ENCODE assay signal across 12 cellular contexts in the genomic region with DNA sequence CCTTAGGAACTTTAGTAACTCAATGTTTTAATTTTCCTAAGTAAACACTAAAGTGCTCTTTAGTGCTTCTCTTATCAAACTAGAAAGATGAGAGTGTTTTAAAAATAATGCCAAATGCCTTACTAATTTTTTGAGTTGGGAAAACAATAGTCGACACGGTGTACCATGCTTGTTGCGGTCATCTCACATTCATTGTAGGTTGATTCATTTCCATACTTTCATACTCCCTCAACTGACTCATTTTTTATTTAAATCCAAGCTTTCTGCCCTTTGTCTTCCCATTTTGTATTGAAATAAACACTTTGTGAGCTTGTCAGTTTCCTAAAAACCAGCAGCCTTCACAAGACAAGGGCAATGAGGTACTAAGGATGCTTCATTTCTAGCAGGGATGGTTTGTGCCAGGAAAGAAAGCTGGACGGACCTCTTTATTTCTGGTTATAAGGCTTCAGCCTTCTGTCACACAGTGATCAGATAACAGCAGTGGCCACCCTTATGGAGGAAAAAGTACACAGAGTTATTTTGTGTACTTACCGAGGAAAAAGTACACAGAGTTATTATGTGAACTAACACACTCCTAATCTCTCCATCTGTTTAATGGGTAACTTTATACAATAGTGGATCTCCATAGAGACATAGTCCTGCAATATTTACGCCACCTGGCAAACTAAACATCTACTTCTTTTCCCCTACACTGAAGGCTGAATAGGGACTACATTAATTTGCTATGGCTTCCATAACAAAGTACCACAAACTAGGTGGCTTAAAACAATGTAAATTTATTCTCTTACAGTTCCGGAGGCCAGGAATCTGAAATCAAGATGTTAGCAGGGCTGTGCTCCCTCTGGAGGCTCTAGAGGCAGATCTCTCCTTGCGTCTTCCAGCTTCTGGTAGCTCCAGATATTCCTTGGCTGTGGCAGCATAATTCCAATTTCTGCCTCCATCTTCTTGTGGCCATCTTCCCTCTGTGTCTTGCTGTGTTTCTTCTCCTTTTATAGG. TPM values are rescaled to one million over a fixed set of nuclear protein-coding genes. Genes with fewer than 3 reads are reported as not detected.
DNase-seq lines count a peak whose midpoint lies in the region; ATAC-seq, FAIRE-seq and TF ChIP-seq lines count a peak whose summit lies in the region.
"Had no signal": no experiment of that assay in that cellular context is flagged by ENCODE, and none has a peak within 500 bp of the region (broad histone marks: within the 10 kb centered on the region; RNA-seq: fewer than 3 reads in every experiment).

No MANE protein-coding gene starts in this region.

- peak overlapping the region; percentile 30 for H2AFZ ChIP-seq in astrocyte (ENCODE audit: low read depth, low read length)

- H3K4me1 ChIP-seq in astrocyte (ENCODE audit: insufficient read depth, low read length) (peaks cover 20% of the 10 kb centered on the region), liver (ENCODE audit: control insufficient read depth in 4 of 4, insufficient read depth in 4 of 4, low read length in 3 of 4) (peaks cover 0 to 6% (median 3%) of the 10 kb centered on the region in 4 donors), Peyer's patch (no peaks in the 10 kb centered on the region)

- DNase-seq in NCI-H1092 (lab: John Stamatoyannopoulos, UW) (peak; percentile 4), astrocyte (ENCODE audit: low read depth) (peak; percentile 95), inferior parietal cortex (ENCODE audit: extremely low spot score) (no peak), Peyer's patch (no peak)
- no peak for DNase-seq in activated T-cell treated with anti-CD3 and anti-CD28 coated beads, Interleukin-2, amount 50 U/mL, for 48 hours
- DNase-seq: CD4-positive, CD25-positive, alpha-beta regulatory T cell; cerebellar nuclear complex; KG1; kidney had no signal

- TF ChIP-seq CTCF in C4-2B (conservative IDR thresholded peaks at IDR 0.05) (peak; percentile 38), astrocyte (IDR thresholded peaks at IDR 0.05; ENCODE audit: insufficient read depth, low read depth, low read length) (peak; percentile 30), liver (IDR thresholded peaks at IDR 0.05; ENCODE audit: low read depth, low read length, missing input control) (no peak), Peyer's patch (IDR thresholded peaks at IDR 0.05) (no peak)

- no peaks in the 10 kb centered on the region for H3K9me3 Mint-ChIP-seq in astrocyte (ENCODE audit: unreplicated experiment)

- no peaks in the 10 kb centered on the region for H3K27me3 Mint-ChIP-seq in astrocyte (ENCODE audit: low read depth, unreplicated experiment)

- H3K79me2 ChIP-seq in astrocyte (ENCODE audit: insufficient read depth, low read length): no peaks in the 10 kb centered on the region

- H3K27me3 ChIP-seq in astrocyte (ENCODE audit: insufficient read depth, low read length) (no peaks in the 10 kb centered on the region), liver (ENCODE audit: control insufficient read depth in 4 of 4, insufficient read depth in 4 of 4, low read length in 3 of 4) (peaks cover 0 to 8% (median 0%) of the 10 kb centered on the region in 4 donors), Peyer's patch (no peaks in the 10 kb centered on the region)

- H3K4me2 ChIP-seq in astrocyte (ENCODE audit: low read length): peak overlapping the region; percentile 72

- H3K27ac Mint-ChIP-seq in astrocyte (ENCODE audit: unreplicated experiment): no peak overlapping the region

- peak; percentile 60 for FAIRE-seq in astrocyte (lab: Jason Lieb, UNC)
- FAIRE-seq: kidney had no signal

- WGBS in liver: 54% methylated on average over 8 of the region's 8 CpGs

- no peak for TF ChIP-seq RAD21 in liver (IDR thresholded peaks at IDR 0.05)

- H3K9ac ChIP-seq in astrocyte (ENCODE audit: low read length) (peak overlapping the region; percentile 86), liver (ENCODE audit: low read depth in 1 of 2, low read length in 2 of 2) (no peak overlapping the region)

- H4K20me1 ChIP-seq in astrocyte (ENCODE audit: insufficient read depth, low read length): no peaks in the 10 kb centered on the region

- no peaks in the 10 kb centered on the region for H3K36me3 Mint-ChIP-seq in astrocyte (ENCODE audit: low read depth, unreplicated experiment)
- H3K36me3 Mint-ChIP-seq: CD4-positive, CD25-positive, alpha-beta regulatory T cell had no signal

- H3K4me1 Mint-ChIP-seq in astrocyte (ENCODE audit: low read depth, unreplicated experiment): peaks cover 3% of the 10 kb centered on the region
- H3K4me1 Mint-ChIP-seq: CD4-positive, CD25-positive, alpha-beta regulatory T cell had no signal

- no peak for TF ChIP-seq POLR2A in Peyer's patch (IDR thresholded peaks at IDR 0.05)

- H3K4me3 ChIP-seq in astrocyte (ENCODE audit: insufficient read depth, low read depth, low read length) (no peak overlapping the region), liver (ENCODE audit: low read depth in 1 of 3, low read length in 3 of 3) (no peak overlapping the region), Peyer's patch (no peak overlapping the region)

- no peak for ATAC-seq in HG03139 (IDR thresholded peaks at IDR 0.05; ENCODE audit: unreplicated experiment)

- H3K4me3 Mint-ChIP-seq in astrocyte (ENCODE audit: unreplicated experiment): no peak overlapping the region
- H3K4me3 Mint-ChIP-seq: CD4-positive, CD25-positive, alpha-beta regulatory T cell had no signal

- H3K27ac ChIP-seq in C4-2B: peak overlapping the region; percentile 84; the same call in 1 of the 2 replicates
- peak overlapping the region; percentile 99 for H3K27ac ChIP-seq in astrocyte (ENCODE audit: low read depth, low read length)
- no peak overlapping the region for H3K27ac ChIP-seq in liver (ENCODE audit: low read depth in 1 of 2, low read length in 2 of 2)
- no peak overlapping the region for H3K27ac ChIP-seq in Peyer's patch

- H3K9me3 ChIP-seq in astrocyte (ENCODE audit: insufficient read depth, low read depth, low read length): no peaks in the 10 kb centered on the region
- H3K9me3 ChIP-seq in liver (ENCODE audit: control insufficient read depth in 4 of 4, low read length in 3 of 4): peaks cover 0 to 3% (median 0%) of the 10 kb centered on the region in 4 donors
- H3K9me3 ChIP-seq in Peyer's patch: no peaks in the 10 kb centered on the region

- no peaks in the 10 kb centered on the region for H3K36me3 ChIP-seq in astrocyte (ENCODE audit: insufficient read depth, low read length)
- H3K36me3 ChIP-seq in liver (ENCODE audit: control insufficient read depth in 4 of 4, insufficient read depth in 3 of 4, low read depth in 1 of 4, low read length in 3 of 4): no peaks in the 10 kb centered on the region
- H3K36me3 ChIP-seq in Peyer's patch: no peaks in the 10 kb centered on the region

TF ChIP-seq in liver, 16 proteins besides CTCF, POLR2A, EP300 and RAD21:
- peak; percentile 70 for TF ChIP-seq FOXA2 (IDR thresholded peaks at IDR 0.05)
- TF ChIP-seq RXRA (IDR thresholded peaks at IDR 0.05): peak in 1 of 2 donors; percentile 23
- no peak for TF ChIP-seq NR2F2 (IDR thresholded peaks at IDR 0.05)
- peak in 1 of 2 donors; percentile 27 for TF ChIP-seq HNF4A (conservative IDR thresholded peaks at IDR 0.05)
- peak; percentile 43 for TF ChIP-seq FOXA1 (IDR thresholded peaks at IDR 0.05)
- TF ChIP-seq, protein P1, sequence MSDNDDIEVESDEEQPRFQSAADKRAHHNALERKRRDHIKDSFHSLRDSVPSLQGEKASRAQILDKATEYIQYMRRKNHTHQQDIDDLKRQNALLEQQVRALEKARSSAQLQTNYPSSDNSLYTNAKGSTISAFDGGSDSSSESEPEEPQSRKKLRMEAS (IDR thresholded peaks at IDR 0.05): peak; percentile 7
- peak; percentile 34 for TF ChIP-seq SP1 (IDR thresholded peaks at IDR 0.05)
- TF ChIP-seq JUND (IDR thresholded peaks at IDR 0.05): no peak
- TF ChIP-seq YY1 (IDR thresholded peaks at IDR 0.05): peak; percentile 74
- TF ChIP-seq GABPA (IDR thresholded peaks at IDR 0.05 in 1 of 2, conservative IDR thresholded peaks at IDR 0.05 in 1 of 2): no peak
- TF ChIP-seq, protein P2, sequence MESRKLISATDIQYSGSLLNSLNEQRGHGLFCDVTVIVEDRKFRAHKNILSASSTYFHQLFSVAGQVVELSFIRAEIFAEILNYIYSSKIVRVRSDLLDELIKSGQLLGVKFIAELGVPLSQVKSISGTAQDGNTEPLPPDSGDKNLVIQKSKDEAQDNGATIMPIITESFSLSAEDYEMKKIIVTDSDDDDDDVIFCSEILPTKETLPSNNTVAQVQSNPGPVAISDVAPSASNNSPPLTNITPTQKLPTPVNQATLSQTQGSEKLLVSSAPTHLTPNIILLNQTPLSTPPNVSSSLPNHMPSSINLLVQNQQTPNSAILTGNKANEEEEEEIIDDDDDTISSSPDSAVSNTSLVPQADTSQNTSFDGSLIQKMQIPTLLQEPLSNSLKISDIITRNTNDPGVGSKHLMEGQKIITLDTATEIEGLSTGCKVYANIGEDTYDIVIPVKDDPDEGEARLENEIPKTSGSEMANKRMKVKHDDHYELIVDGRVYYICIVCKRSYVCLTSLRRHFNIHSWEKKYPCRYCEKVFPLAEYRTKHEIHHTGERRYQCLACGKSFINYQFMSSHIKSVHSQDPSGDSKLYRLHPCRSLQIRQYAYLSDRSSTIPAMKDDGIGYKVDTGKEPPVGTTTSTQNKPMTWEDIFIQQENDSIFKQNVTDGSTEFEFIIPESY (IDR thresholded peaks at IDR 0.05): peak; percentile 28
TF ChIP-seq in liver: peak in this region for 8.

RNA-seq across cellular contexts. Expression of gene CCDC190, which starts 13.0 kb away (rescaled TPM):
- total RNA-seq in astrocyte (not detected in 2 replicates), liver (not detected), Peyer's patch (not detected)
- not detected for polyA plus RNA-seq in liver
- total RNA-seq: CD4-positive, CD25-positive, alpha-beta regulatory T cell had no signal
- polyA plus RNA-seq: CD4-positive, CD25-positive, alpha-beta regulatory T cell had no signal

Comparison
In these comparisons a context has a peak if more than half of its experiments do, and no peak if none do; other contexts are left out.
1. H3K27ac ChIP-seq: peak in C4-2B (single experiment) and astrocyte (single experiment); none in liver (0 of 2) and Peyer's patch (0 of 4).
2. CTCF ChIP-seq: peak in C4-2B (single experiment) and astrocyte (single experiment); none in liver (single experiment) and Peyer's patch (0 of 6).
3. DNase-seq: peak in NCI-H1092 (single experiment) and astrocyte (single experiment); none in inferior parietal cortex (single experiment), Peyer's patch (0 of 3) and activated T-cell treated with anti-CD3 and anti-CD28 coated beads, Interleukin-2, amount 50 U/mL, for 48 hours (0 of 2).